9 cellular contexts compared by ENCODE assay signal in the genomic region with DNA sequence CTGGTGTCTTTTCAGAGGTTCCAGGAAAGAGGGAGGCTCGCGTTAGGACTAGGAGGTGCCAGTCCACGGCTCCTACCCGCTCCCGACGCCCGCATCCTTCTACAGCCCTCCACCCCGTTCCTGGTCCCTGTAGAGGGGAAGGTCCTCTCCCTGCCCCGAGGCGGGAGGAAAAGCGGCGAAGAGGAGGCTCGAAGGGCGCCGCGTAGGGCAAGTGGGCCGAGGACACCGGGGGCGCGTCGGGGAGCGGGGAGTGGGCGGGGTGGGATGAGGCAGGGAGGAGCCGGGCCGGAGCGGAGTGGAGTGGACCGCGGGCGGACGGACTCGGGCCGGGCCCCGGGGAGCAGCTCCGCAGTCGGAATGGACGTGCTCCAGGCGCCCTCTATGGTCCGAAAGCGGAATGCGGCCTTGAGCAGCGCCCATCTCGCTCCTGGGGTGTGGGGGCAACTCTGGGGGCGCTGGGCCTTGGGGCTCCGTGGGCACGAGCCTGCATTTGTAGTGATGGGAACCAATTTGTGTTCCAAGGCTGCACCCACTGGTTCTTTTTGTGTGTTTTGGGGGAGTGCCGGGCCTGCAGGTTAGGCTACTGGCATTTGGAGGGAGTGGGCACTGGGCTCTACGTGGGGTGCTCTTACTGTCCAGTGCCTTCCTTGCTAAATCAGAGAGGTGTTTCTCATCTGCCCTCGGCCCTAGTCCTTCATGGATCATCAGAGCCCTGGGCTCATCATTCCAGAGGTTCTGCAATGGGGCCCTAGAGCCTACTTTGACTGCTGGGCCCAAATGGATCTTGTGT. TPM values are rescaled to one million over a fixed set of nuclear protein-coding genes. Genes with fewer than 3 reads are reported as not detected.
DNase-seq lines count a peak whose midpoint lies in the region; ATAC-seq, FAIRE-seq and TF ChIP-seq lines count a peak whose summit lies in the region.
"Had no signal": no experiment of that assay in that cellular context is flagged by ENCODE, and none has a peak within 500 bp of the region (broad histone marks: within the 10 kb centered on the region; RNA-seq: fewer than 3 reads in every experiment).

No MANE protein-coding gene starts in this region.

- ATAC-seq in Right ventricle myocardium inferior (peak; percentile 75), GM21737 (IDR thresholded peaks at IDR 0.05; ENCODE audit: unreplicated experiment) (no peak)

- FAIRE-seq in urothelium cell line (lab: Jason Lieb, UNC): no peak

- peak overlapping the region in 1 of 2 donors; percentile 24 for H3K4me3 ChIP-seq in right atrium auricular region

- no peak for TF ChIP-seq POLR2A in erythroblast (IDR thresholded peaks at IDR 0.05; ENCODE audit: low read length)

- no peaks in the 10 kb centered on the region for H3K9me3 ChIP-seq in right atrium auricular region

- peak in 1 of 2 donors; percentile 68 for TF ChIP-seq CTCF in right atrium auricular region (IDR thresholded peaks at IDR 0.05)
- peak; percentile 59 for TF ChIP-seq CTCF in mesothelial cell of epicardium (IDR thresholded peaks at IDR 0.05; ENCODE audit: unreplicated experiment)

- H3K4me1 ChIP-seq in right atrium auricular region: peaks cover 0 to 27% of the 10 kb centered on the region in 2 donors

- H3K27me3 Mint-ChIP-seq in mesothelial cell of epicardium (ENCODE audit: low read depth): peaks cover 95% of the 10 kb centered on the region

- intact Hi-C loops in Right ventricle myocardium inferior (cut with DNase I): loop anchor here (10.0 kb wide), 1 partner anchor 1398 kb away; no protein-coding TSS in a partner anchor

- peaks cover 19 to 60% of the 10 kb centered on the region in 2 donors for H3K27me3 ChIP-seq in right atrium auricular region

- DNase-seq in Right ventricle myocardium inferior (ENCODE audit: missing footprints) (no peak), right atrium auricular region (ENCODE audit: low spot score) (no peak), erythroblast (lab: John Stamatoyannopoulos, UW) (peak; percentile 4 to 30), mesothelial cell of epicardium (ENCODE audit: low spot score in 2 of 2, unreplicated experiment in 2 of 2) (peak in 1 of 2 experiments; percentile 56), urothelium cell line (ENCODE audit: low spot score) (peak; percentile 45), SIG-M5 treated with dmso at 0.1 percent for 504 hours (lab: John Stamatoyannopoulos, UW; ENCODE audit: unreplicated experiment) (no peak), NCI-H1092 treated with DMSO at 0.1 percent for 48 hours (lab: John Stamatoyannopoulos, UW) (no peak)
- DNase-seq: AML-193 had no signal

- H3K9me3 Mint-ChIP-seq in mesothelial cell of epicardium: no peaks in the 10 kb centered on the region

- H3K27ac Mint-ChIP-seq in mesothelial cell of epicardium: no peak overlapping the region

- no peaks in the 10 kb centered on the region for H3K36me3 ChIP-seq in right atrium auricular region

- H3K4me1 Mint-ChIP-seq in mesothelial cell of epicardium: peaks cover 43% of the 10 kb centered on the region

- no peak overlapping the region for H3K27ac ChIP-seq in right atrium auricular region

- peak overlapping the region; percentile 49 for H3K4me3 Mint-ChIP-seq in mesothelial cell of epicardium

- H3K36me3 Mint-ChIP-seq in mesothelial cell of epicardium: peaks cover 18% of the 10 kb centered on the region

RNA-seq across cellular contexts. Expression of gene IRX1, which starts 7.3 kb away (rescaled TPM):
- total RNA-seq in Right ventricle myocardium inferior (1.3 TPM), right atrium auricular region (under 1 TPM in 1 of 2 donors, not detected in 1; 0.39 TPM), mesothelial cell of epicardium (68.5 to 71.5 TPM (median 68.6 TPM) in 3 replicates)

Comparison
In these comparisons a context has a peak if more than half of its experiments do, and no peak if none do; other contexts are left out.
1. DNase-seq: peak in erythroblast (2 of 2) and urothelium cell line (single experiment); none in Right ventricle myocardium inferior (single experiment), right atrium auricular region (single experiment), SIG-M5 treated with dmso at 0.1 percent for 504 hours (single experiment) and NCI-H1092 treated with DMSO at 0.1 percent for 48 hours (single experiment).
2. RNA of gene IRX1, which starts 7.3 kb away (total RNA-seq): 68.5 to 71.5 TPM in mesothelial cell of epicardium; 1.3 TPM in Right ventricle myocardium inferior (single experiment) and 0.39 TPM in right atrium auricular region; every median in the first group is over 10 times any median in the second.